ENCODE assay signal across 13 cellular contexts in the genomic region with DNA sequence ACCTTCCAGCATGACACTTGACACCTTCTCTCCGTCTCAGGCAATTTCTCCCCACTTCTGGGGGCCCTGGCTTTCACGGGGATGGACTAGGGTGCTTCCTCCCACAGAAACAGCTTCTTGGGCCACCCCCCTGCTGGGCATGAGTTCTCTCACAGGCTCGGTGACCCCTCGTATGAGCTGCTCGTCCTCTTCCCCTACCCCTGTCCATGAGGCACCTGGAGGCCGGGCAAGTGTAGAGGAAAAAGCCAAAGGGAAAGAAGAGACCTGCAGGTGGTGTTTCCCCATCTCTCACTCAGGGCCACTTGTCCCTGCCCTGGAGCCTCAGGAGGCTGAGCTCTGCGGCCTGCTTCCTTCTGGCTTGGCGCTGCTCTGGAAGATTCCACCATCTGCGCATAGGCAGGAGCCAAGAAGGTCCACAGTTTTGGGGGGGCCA. TPM values are rescaled to one million over a fixed set of nuclear protein-coding genes. Genes with fewer than 3 reads are reported as not detected.
A peak's percentile ranks its signal among the peaks of the same experiment; 100 is the strongest.
DNase-seq lines count a peak whose midpoint lies in the region; ATAC-seq and TF ChIP-seq lines count a peak whose summit lies in the region.
"Had no signal": no experiment of that assay in that cellular context is flagged by ENCODE, and none has a peak within 500 bp of the region (broad histone marks: within the 10 kb centered on the region; RNA-seq: fewer than 3 reads in every experiment).

No MANE protein-coding gene starts in this region.

- no peak for TF ChIP-seq CTCF in CD4-positive, alpha-beta T cell (IDR thresholded peaks at IDR 0.05)
- TF ChIP-seq CTCF in GM23338 (conservative IDR thresholded peaks at IDR 0.05; ENCODE audit: low read depth in 2 of 2) (no peak), endodermal cell (conservative IDR thresholded peaks at IDR 0.05) (no peak), progenitor cell of endocrine pancreas (IDR thresholded peaks at IDR 0.05; ENCODE audit: unreplicated experiment) (no peak)

- peak overlapping the region; percentile 90; the same call in 1 of the 2 replicates for H3K4me2 ChIP-seq in GM23338

- 92 to 94% methylated on average over 2 to 9 of the region's 9 CpGs for WGBS in endodermal cell (ENCODE audit: insufficient coverage in 1 of 2, insufficient read length in 1 of 2), 2 experiments

- CTCF ChIA-PET in CD4-positive, alpha-beta T cell (lab: Charles Lee) = interaction anchor here (1.3 kb wide), 1 partner anchor 55 kb away, joined by 3 read pairs; no protein-coding TSS in a partner anchor

- no peaks in the 10 kb centered on the region for H4K20me1 ChIP-seq in GM23338 (replicated peaks; ENCODE audit: insufficient read depth)

- DNase-seq in CD4-positive, alpha-beta T cell = no peak
- DNase-seq in GM23338 (ENCODE audit: low spot score) = no peak
- no peak for DNase-seq in endodermal cell
- DNase-seq in progenitor cell of endocrine pancreas (ENCODE audit: low spot score, unreplicated experiment) = no peak
- DNase-seq in NCI-H1436 (lab: John Stamatoyannopoulos, UW) = no peak
- no peak for DNase-seq in epidermal melanocyte (ENCODE audit: insufficient read length, low spot score)
- DNase-seq: activated CD4-positive, alpha-beta T cell treated with anti-CD3 and anti-CD28 coated beads for 4 hours; effector memory CD4-positive, alpha-beta T cell; foreskin fibroblast; midbrain had no signal

- peak overlapping the region; percentile 73 for H3K4me3 Mint-ChIP-seq in CD4-positive, alpha-beta T cell
- H3K4me3 Mint-ChIP-seq in GM23338 = no peak overlapping the region
- peak overlapping the region; percentile 70 for H3K4me3 Mint-ChIP-seq in endodermal cell
- H3K4me3 Mint-ChIP-seq in progenitor cell of endocrine pancreas (ENCODE audit: low read depth) = peak overlapping the region; percentile 24

- H3K9me3 Mint-ChIP-seq in CD4-positive, alpha-beta T cell = no peaks in the 10 kb centered on the region
- H3K9me3 Mint-ChIP-seq in GM23338 = no peaks in the 10 kb centered on the region
- H3K9me3 Mint-ChIP-seq in endodermal cell = no peaks in the 10 kb centered on the region
- H3K9me3 Mint-ChIP-seq in progenitor cell of endocrine pancreas (ENCODE audit: low read depth) = no peaks in the 10 kb centered on the region
- H3K9me3 Mint-ChIP-seq: CD8-positive, alpha-beta T cell had no signal

- intact Hi-C loops in CD4-positive, alpha-beta T cell (cut with DNase I, micrococcal nuclease) = loop anchor here in 1 of 2 experiments (5.0 to 10.0 kb wide), 4 partner anchors 89 to 664 kb away; partner anchors contain the start of genes GRK4, HTT, HTT-AS and NOP14

- POLR2A ChIA-PET in CD4-positive, alpha-beta T cell (lab: Charles Lee) = no interaction called here

- H3K79me2 ChIP-seq in GM23338 (replicated peaks; ENCODE audit: insufficient read depth) = no peaks in the 10 kb centered on the region

- peaks cover 25% of the 10 kb centered on the region for H3K27me3 Mint-ChIP-seq in CD4-positive, alpha-beta T cell
- H3K27me3 Mint-ChIP-seq in GM23338 (ENCODE audit: insufficient read depth, low read depth, poor library complexity) (peaks cover 34% of the 10 kb centered on the region), endodermal cell (ENCODE audit: insufficient read depth) (peaks cover 15% of the 10 kb centered on the region), progenitor cell of endocrine pancreas (peaks cover 4% of the 10 kb centered on the region)

- no peak for ATAC-seq in CD4-positive, alpha-beta T cell (ENCODE audit: poor library complexity)
- ATAC-seq in GM23338 = no peak
- no peak for ATAC-seq in GM18909 (IDR thresholded peaks at IDR 0.05; ENCODE audit: poor library complexity, unreplicated experiment)
- ATAC-seq: CD8-positive, alpha-beta T cell; Panc1 had no signal

- H3K36me3 ChIP-seq in GM23338 (ENCODE audit: insufficient read depth) (no peaks in the 10 kb centered on the region), endodermal cell (ENCODE audit: control insufficient read depth, insufficient read depth, low read length) (no peaks in the 10 kb centered on the region)

- H3K4me1 Mint-ChIP-seq in CD4-positive, alpha-beta T cell (ENCODE audit: low read depth) = peaks cover 34% of the 10 kb centered on the region
- H3K4me1 Mint-ChIP-seq in GM23338 (peaks cover 18% of the 10 kb centered on the region), endodermal cell (peaks cover 23% of the 10 kb centered on the region), progenitor cell of endocrine pancreas (ENCODE audit: low read depth) (peaks cover 20% of the 10 kb centered on the region)

- H3K27ac ChIP-seq in CD4-positive, alpha-beta T cell (ENCODE audit: low read depth, low read length) = no peak overlapping the region
- H3K27ac ChIP-seq in GM23338 (ENCODE audit: low read depth) (no peak overlapping the region), endodermal cell (ENCODE audit: low read depth, low read length) (no peak overlapping the region)

- peaks cover 7% of the 10 kb centered on the region for H3K27me3 ChIP-seq in CD4-positive, alpha-beta T cell (ENCODE audit: control insufficient read depth, insufficient read depth, low read length)
- H3K27me3 ChIP-seq in GM23338 (ENCODE audit: insufficient read depth) (peaks cover 15% of the 10 kb centered on the region), endodermal cell (ENCODE audit: control insufficient read depth, insufficient read depth, low read length, poor library complexity, severe bottlenecking) (peaks cover 12% of the 10 kb centered on the region)

- no peak overlapping the region for H3K27ac Mint-ChIP-seq in CD4-positive, alpha-beta T cell
- H3K27ac Mint-ChIP-seq in GM23338 (no peak overlapping the region), endodermal cell (no peak overlapping the region), progenitor cell of endocrine pancreas (no peak overlapping the region)

- no peak overlapping the region for H2AFZ ChIP-seq in GM23338

- peaks cover 5% of the 10 kb centered on the region; the same call in 1 of the 2 replicates for H3F3A ChIP-seq in GM23338 (replicated peaks; ENCODE audit: low read depth)

- no peaks in the 10 kb centered on the region for H3K9me2 ChIP-seq in GM23338 (ENCODE audit: insufficient read depth)

- H3K9me3 ChIP-seq in CD4-positive, alpha-beta T cell (ENCODE audit: control insufficient read depth, low read length) = no peaks in the 10 kb centered on the region
- no peaks in the 10 kb centered on the region for H3K9me3 ChIP-seq in endodermal cell (ENCODE audit: control insufficient read depth, low read length)

- no peak overlapping the region for H3K9ac ChIP-seq in endodermal cell (ENCODE audit: extremely low read depth, low read length, poor library complexity, severe bottlenecking)

- H3K4me3 ChIP-seq in GM23338 (peak overlapping the region; percentile 63; the same call in 1 of the 2 replicates), endodermal cell (ENCODE audit: low read length) (no peak overlapping the region)

- peaks cover 5% of the 10 kb centered on the region for H3K36me3 Mint-ChIP-seq in CD4-positive, alpha-beta T cell (ENCODE audit: low read depth)
- H3K36me3 Mint-ChIP-seq in GM23338 (ENCODE audit: low read depth) (no peaks in the 10 kb centered on the region; the same call in 2 of the 3 replicates), endodermal cell (ENCODE audit: low read depth) (peaks cover 4% of the 10 kb centered on the region), progenitor cell of endocrine pancreas (ENCODE audit: insufficient read depth) (no peaks in the 10 kb centered on the region)

- H3K4me1 ChIP-seq in GM23338 (ENCODE audit: insufficient read depth) = peaks cover 8% of the 10 kb centered on the region
- peaks cover 8% of the 10 kb centered on the region for H3K4me1 ChIP-seq in endodermal cell (ENCODE audit: control insufficient read depth, insufficient read depth, low read length)

TF ChIP-seq in GM23338, 12 proteins besides CTCF, POLR2A, EP300 and RAD21 (continues in another document):
- no peak for TF ChIP-seq NANOG (IDR thresholded peaks at IDR 0.05; ENCODE audit: borderline replicate concordance)
- TF ChIP-seq ZNF331 (CRISPR knock-in tag; IDR thresholded peaks at IDR 0.05; ENCODE audit: low read depth) = no peak
- no peak for TF ChIP-seq CREB1 (CRISPR knock-in tag; IDR thresholded peaks at IDR 0.05; ENCODE audit: low read depth)
- TF ChIP-seq JUNB (IDR thresholded peaks at IDR 0.05; ENCODE audit: unreplicated experiment) = no peak
- TF ChIP-seq EZH2 (IDR thresholded peaks at IDR 0.05; ENCODE audit: low read depth, unreplicated experiment) = no peak
- no peak for TF ChIP-seq EZH2phosphoT487 (IDR thresholded peaks at IDR 0.05; ENCODE audit: unreplicated experiment)
- no peak for TF ChIP-seq STAT1 (IDR thresholded peaks at IDR 0.05; ENCODE audit: unreplicated experiment)

RNA-seq across cellular contexts. Expression of gene RGS12, which starts 1.9 kb away (rescaled TPM):
- total RNA-seq in CD4-positive, alpha-beta T cell = 10 to 100 TPM; 14.1 to 16.9 TPM
- 13.4 and 19.0 TPM in 2 replicates for total RNA-seq in GM23338 (2014; rRNA removed; shearing (Covaris generic))
- polyA plus RNA-seq in GM23338 (2016; fragmentation: Nextera tagmentation; extraction: Ambion mirVana) = 8.0 and 8.2 TPM in 2 replicates
- total RNA-seq in endodermal cell (10 to 100 TPM; 45.2 to 48.6 TPM), progenitor cell of endocrine pancreas (102 and 106 TPM in 2 replicates)
- polyA plus RNA-seq in endodermal cell (2013, experiment 1 of 2) = 47.0 TPM
- polyA plus RNA-seq in endodermal cell (2013, experiment 2 of 2) = 44.0 TPM

RNA-seq across cellular contexts. Expression of gene MSANTD1, which starts 41.9 kb away (rescaled TPM):
- total RNA-seq in CD4-positive, alpha-beta T cell = under 1 TPM; 0.67 to 0.74 TPM
- total RNA-seq in GM23338 (2014; rRNA removed; shearing (Covaris generic)) = 1.0 and 1.2 TPM in 2 replicates
- 0.29 and 0.31 TPM in 2 replicates for polyA plus RNA-seq in GM23338 (2016; fragmentation: Nextera tagmentation; extraction: Ambion mirVana)
- total RNA-seq in endodermal cell (1 to 10 TPM in 1 of 2 donors, under 1 TPM in 1; 1.00 to 2.5 TPM), progenitor cell of endocrine pancreas (2.1 and 2.4 TPM in 2 replicates)
- 0.32 TPM for polyA plus RNA-seq in endodermal cell (2013, experiment 1 of 2)
- 0.41 TPM for polyA plus RNA-seq in endodermal cell (2013, experiment 2 of 2)
